ENCODE assay signal across 23 cellular contexts in genomic region chr16:83907926-83908325, GRCh38.
"Had no signal": no experiment of that assay in that cellular context is flagged by ENCODE, and none has a peak within 500 bp of the region (broad histone marks: within the 10 kb centered on the region; RNA-seq: fewer than 3 reads in every experiment).

No MANE protein-coding gene starts in this region.

- H3K9me3 ChIP-seq: Peyer's patch had no signal

- H3K4me3 ChIP-seq: Peyer's patch, SK-N-MC had no signal

- H3K4me3 Mint-ChIP-seq: activated B cell treated with CpG ODN at 0.5 μM for 24 hours; activated CD4-positive, alpha-beta T cell treated with anti-CD3 and anti-CD28 coated beads, Interleukin-2, amount 10 ng/mL, durations not matched to agents 24 days and 14 days; activated CD8-positive, alpha-beta memory T cell treated with anti-CD3 and anti-CD28 coated beads, Interleukin-2, amount 10 ng/mL, durations not matched to agents 7 days and 5 days; activated naive CD4-positive, alpha-beta T cell treated with anti-CD3 and anti-CD28 coated beads, Interleukin-2, amount 10 ng/mL, durations not matched to agents 7 days and 5 days; activated naive CD8-positive, alpha-beta T cell treated with anti-CD3 and anti-CD28 coated beads for 36 hours; activated T-cell treated with anti-CD3 and anti-CD28 coated beads, Interleukin-2, amount 50 U/mL, for 4 hours; activated T-helper 17 cell treated with anti-CD3 and anti-CD28 coated beads, Interleukin-2, amount 50 U/mL, for 72 hours; T-cell had no signal

- H3K27ac Mint-ChIP-seq: activated B cell treated with CpG ODN at 0.5 μM for 24 hours; activated CD4-positive, alpha-beta T cell treated with anti-CD3 and anti-CD28 coated beads, Interleukin-2, amount 10 ng/mL, durations not matched to agents 24 days and 14 days; activated CD8-positive, alpha-beta memory T cell treated with anti-CD3 and anti-CD28 coated beads, Interleukin-2, amount 10 ng/mL, durations not matched to agents 7 days and 5 days; activated naive CD4-positive, alpha-beta T cell treated with anti-CD3 and anti-CD28 coated beads, Interleukin-2, amount 10 ng/mL, durations not matched to agents 7 days and 5 days; activated naive CD8-positive, alpha-beta T cell treated with anti-CD3 and anti-CD28 coated beads for 36 hours; activated T-helper 17 cell treated with anti-CD3 and anti-CD28 coated beads, Interleukin-2, amount 50 U/mL, for 72 hours; T-cell had no signal

- ATAC-seq: activated CD8-positive, alpha-beta memory T cell treated with anti-CD3 and anti-CD28 coated beads, Interleukin-2, amount 10 ng/mL, durations not matched to agents 7 days and 5 days; activated T-cell treated with anti-CD3 and anti-CD28 coated beads, Interleukin-2, amount 50 U/mL, for 4 hours; activated T-helper 17 cell treated with anti-CD3 and anti-CD28 coated beads, Interleukin-2, amount 50 U/mL, for 72 hours; T-cell had no signal

- H3K4me1 Mint-ChIP-seq: activated B cell treated with CpG ODN at 0.5 μM for 24 hours; activated CD8-positive, alpha-beta memory T cell treated with anti-CD3 and anti-CD28 coated beads, Interleukin-2, amount 10 ng/mL, durations not matched to agents 7 days and 5 days; activated naive CD4-positive, alpha-beta T cell treated with anti-CD3 and anti-CD28 coated beads, Interleukin-2, amount 10 ng/mL, durations not matched to agents 7 days and 5 days had no signal

- H3K4me1 ChIP-seq: Peyer's patch had no signal

- H3K27me3 ChIP-seq: Peyer's patch had no signal

- H3K9me3 Mint-ChIP-seq: activated B cell treated with CpG ODN at 0.5 μM for 24 hours; activated CD4-positive, alpha-beta T cell treated with anti-CD3 and anti-CD28 coated beads, Interleukin-2, amount 10 ng/mL, durations not matched to agents 24 days and 14 days; activated naive CD4-positive, alpha-beta T cell treated with anti-CD3 and anti-CD28 coated beads, Interleukin-2, amount 10 ng/mL, durations not matched to agents 7 days and 5 days; activated naive CD8-positive, alpha-beta T cell treated with anti-CD3 and anti-CD28 coated beads for 36 hours; activated T-cell treated with anti-CD3 and anti-CD28 coated beads, Interleukin-2, amount 50 U/mL, for 4 hours; activated T-helper 17 cell treated with anti-CD3 and anti-CD28 coated beads, Interleukin-2, amount 50 U/mL, for 72 hours; T-cell had no signal

- H3K27ac ChIP-seq: KMS-11, Peyer's patch, SK-N-MC had no signal

- H3K9ac ChIP-seq: KMS-11 had no signal

- DNase-seq: activated B cell treated with CpG ODN at 0.5 μM for 24 hours; activated CD4-positive, alpha-beta T cell treated with anti-CD3 and anti-CD28 coated beads for 1 hour; activated CD4-positive, alpha-beta T cell treated with anti-CD3 and anti-CD28 coated beads, Interleukin-2, amount 10 ng/mL, durations not matched to agents 24 days and 14 days; activated CD4-positive, alpha-beta T cell treated with anti-CD3 and anti-CD28 coated beads, Interleukin-2, amount 50 U/mL, for 48 hours; activated CD8-positive, alpha-beta memory T cell treated with anti-CD3 and anti-CD28 coated beads, Interleukin-2, amount 10 ng/mL, durations not matched to agents 7 days and 5 days; activated gamma-delta T cell treated with Interleukin-2 at 50 U/mL for 16 hours; activated naive CD4-positive, alpha-beta T cell treated with anti-CD3 and anti-CD28 coated beads, Interleukin-2, amount 10 ng/mL, durations not matched to agents 7 days and 5 days; activated naive CD8-positive, alpha-beta T cell treated with anti-CD3 and anti-CD28 coated beads for 36 hours; activated T-cell treated with anti-CD3 and anti-CD28 coated beads, Interleukin-2, amount 50 U/mL, for 4 hours; NCI-H1092 treated with DMSO at 0.1 percent for 48 hours; NCI-H1417 treated with DMSO at 0.1 percent for 48 hours; NCI-H187; NCI-H2171 treated with DMSO at 0.1 percent for 48 hours; NCI-H226; NCI-H69; Peyer's patch; SIG-M5; T-cell; T-helper 2 cell; T1000 had no signal

- H3K27me3 Mint-ChIP-seq: activated B cell treated with CpG ODN at 0.5 μM for 24 hours; activated CD4-positive, alpha-beta T cell treated with anti-CD3 and anti-CD28 coated beads, Interleukin-2, amount 10 ng/mL, durations not matched to agents 24 days and 14 days; activated CD8-positive, alpha-beta memory T cell treated with anti-CD3 and anti-CD28 coated beads, Interleukin-2, amount 10 ng/mL, durations not matched to agents 7 days and 5 days; activated naive CD4-positive, alpha-beta T cell treated with anti-CD3 and anti-CD28 coated beads, Interleukin-2, amount 10 ng/mL, durations not matched to agents 7 days and 5 days; activated naive CD8-positive, alpha-beta T cell treated with anti-CD3 and anti-CD28 coated beads for 36 hours; activated T-helper 17 cell treated with anti-CD3 and anti-CD28 coated beads, Interleukin-2, amount 50 U/mL, for 72 hours; T-cell had no signal
